In the genomic region with DNA sequence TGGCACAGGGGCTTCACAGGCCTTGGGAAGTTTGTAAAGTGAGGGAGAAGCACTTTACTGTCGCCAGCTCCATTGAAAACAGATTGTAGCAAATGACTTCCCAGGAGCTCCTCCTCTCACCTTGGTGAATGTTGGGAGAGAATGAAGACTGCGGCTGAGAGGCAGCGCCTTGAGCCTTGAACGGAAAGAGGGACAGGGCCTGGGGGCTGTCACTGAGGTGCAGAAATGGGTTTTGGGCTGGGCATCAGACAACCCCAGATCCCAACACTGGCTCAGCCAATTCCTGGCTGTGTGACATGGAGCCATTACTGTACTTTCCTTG, we compare ENCODE assay signal across 8 cellular contexts. TPM values are rescaled to one million over a fixed set of nuclear protein-coding genes. Genes with fewer than 3 reads are reported as not detected.
DNase-seq lines count a peak whose midpoint lies in the region; ATAC-seq, FAIRE-seq and TF ChIP-seq lines count a peak whose summit lies in the region.

No MANE protein-coding gene starts in this region.

- H3K4me3 Mint-ChIP-seq in dendritic cell treated with granulocyte-macrophage colony-stimulating factor and Interleukin-4, amounts not matched to agents 40 ng/mL and 50 ng/mL, for 4 days = peak overlapping the region; percentile 89
- H3K4me3 Mint-ChIP-seq in neural crest cell = peak overlapping the region; percentile 90

- no peak overlapping the region for H2BK15ac ChIP-seq in IMR-90 (ENCODE audit: low read depth, low read length)

- FAIRE-seq in urothelium cell line (lab: Jason Lieb, UNC) = no peak

- H3K9me3 ChIP-seq in IMR-90 (ENCODE audit: control insufficient read depth, insufficient read depth, low read length) = no peaks in the 10 kb centered on the region

- DNase-seq in IMR-90 (no peak), neural crest cell (ENCODE audit: low read depth, low spot score) (no peak), kidney glomerular epithelial cell (lab: John Stamatoyannopoulos, UW) (no peak), urothelium cell line (ENCODE audit: low spot score) (no peak)

- no peak for TF ChIP-seq POLR2A in IMR-90 (IDR thresholded peaks at IDR 0.05; ENCODE audit: low read depth, low read length)

- no peaks in the 10 kb centered on the region for H3K9me3 Mint-ChIP-seq in dendritic cell treated with granulocyte-macrophage colony-stimulating factor and Interleukin-4, amounts not matched to agents 40 ng/mL and 50 ng/mL, for 4 days
- H3K9me3 Mint-ChIP-seq in neural crest cell = no peaks in the 10 kb centered on the region

- H2BK20ac ChIP-seq in IMR-90 (ENCODE audit: low read depth, low read length) = no peak overlapping the region

- TF ChIP-seq RAD21 in IMR-90 (IDR thresholded peaks at IDR 0.05; ENCODE audit: low read length) = no peak

- peak overlapping the region; percentile 62; the same call in 1 of the 2 replicates for H3K9ac ChIP-seq in IMR-90 (ENCODE audit: low read depth, low read length)

- H3K4ac ChIP-seq in IMR-90 (ENCODE audit: low read depth, low read length) = no peak overlapping the region

- peak overlapping the region; percentile 50 for H4K5ac ChIP-seq in IMR-90 (ENCODE audit: low read depth, low read length)

- no peak for TF ChIP-seq CTCF in IMR-90 (conservative IDR thresholded peaks at IDR 0.05; ENCODE audit: low read depth, low read length)
- no peak for TF ChIP-seq CTCF in neural crest cell (conservative IDR thresholded peaks at IDR 0.05)

- H3K56ac ChIP-seq in IMR-90 (ENCODE audit: extremely low read depth, insufficient read depth, low read length) = no peak overlapping the region

- peak overlapping the region; percentile 22 for H2AK9ac ChIP-seq in IMR-90 (replicated peaks; ENCODE audit: low read depth, low read length, poor library complexity)

- CTCF ChIA-PET in IMR-90 (lab: Yijun Ruan, JAX) = no interaction called here

- ATAC-seq in GM19351 (IDR thresholded peaks at IDR 0.05; ENCODE audit: unreplicated experiment) = peak; percentile 27
- ATAC-seq in IMR-90 (ENCODE audit: low read depth) = no peak
- ATAC-seq in activated CD4-positive, CD25-positive, alpha-beta regulatory T cell treated with anti-CD3 and anti-CD28 coated beads, Interleukin-2, amount 50 U/mL, for 24 hours = no peak
- no peak for ATAC-seq in GM21737 (IDR thresholded peaks at IDR 0.05; ENCODE audit: unreplicated experiment)

- H2BK120ac ChIP-seq in IMR-90 (ENCODE audit: low read depth, low read length) = no peak overlapping the region

- peak overlapping the region; percentile 84 for H3K4me3 ChIP-seq in IMR-90 (ENCODE audit: insufficient read depth, low read depth, low read length)

- H3K23ac ChIP-seq in IMR-90 (ENCODE audit: low read depth, low read length) = no peak overlapping the region

- H3K27ac Mint-ChIP-seq in dendritic cell treated with granulocyte-macrophage colony-stimulating factor and Interleukin-4, amounts not matched to agents 40 ng/mL and 50 ng/mL, for 4 days = peak overlapping the region; percentile 87
- peak overlapping the region; percentile 43 for H3K27ac Mint-ChIP-seq in neural crest cell (ENCODE audit: unreplicated experiment)

- dilution Hi-C loops in IMR-90 (cut with HindIII; ENCODE audit: low sequenced_read_pairs, unreplicated experiment) = no loop called here

- WGBS in IMR-90 (ENCODE audit: extremely low coverage in 2 of 2, insufficient read length in 1 of 2), 2 experiments = no CpG with 5 or more reads among the region's 4 CpGs

- no peak overlapping the region for H3K27ac ChIP-seq in IMR-90 (ENCODE audit: insufficient read depth, low read length)

- POLR2A ChIA-PET in IMR-90 (lab: Charles Lee; ENCODE audit: unreplicated experiment) = no interaction called here

- H3K36me3 Mint-ChIP-seq in dendritic cell treated with granulocyte-macrophage colony-stimulating factor and Interleukin-4, amounts not matched to agents 40 ng/mL and 50 ng/mL, for 4 days (ENCODE audit: low read depth) = peaks cover 6% of the 10 kb centered on the region
- H3K36me3 Mint-ChIP-seq in neural crest cell (ENCODE audit: low read depth) = no peaks in the 10 kb centered on the region

- H4K91ac ChIP-seq in IMR-90 (ENCODE audit: insufficient read depth, low read depth, low read length) = 0 out of 2 replicates have a peak overlapping the region, but pooled peaks have one; percentile 69

- H2AK5ac ChIP-seq in IMR-90 (ENCODE audit: low read depth, low read length) = no peak overlapping the region

- peaks cover under 1% of the 10 kb centered on the region; the same call in 1 of the 2 replicates for H3K27me3 ChIP-seq in IMR-90 (ENCODE audit: control insufficient read depth, insufficient read depth, low read length)

- no TSS peak for BruUV-seq in IMR-90 (replicated peaks; lab: Mats Ljungman, UMichigan)

- 0 out of 2 replicates have a peak, but pooled peaks cover 1% of the 10 kb centered on the region for H3K36me3 ChIP-seq in IMR-90 (ENCODE audit: control insufficient read depth, insufficient read depth, low read length)

- no peak overlapping the region for H3K18ac ChIP-seq in IMR-90 (ENCODE audit: low read depth, low read length)

- peaks cover 14 to 16% of the 10 kb centered on the region in 2 experiments for H3K79me1 ChIP-seq in IMR-90 (ENCODE audit: low read depth in 1 of 2, low read length in 2 of 2)

- H2BK5ac ChIP-seq in IMR-90 (ENCODE audit: low read depth, low read length, poor library complexity, severe bottlenecking) = no peak overlapping the region

- intact Hi-C loops in IMR-90 (cut with micrococcal nuclease) = loop anchor here (5.0 kb wide), 4 partner anchors 117 to 217 kb away; a partner anchor contains a TSS
- intact Hi-C loops in dendritic cell treated with granulocyte-macrophage colony-stimulating factor and Interleukin-4, amounts not matched to agents 40 ng/mL and 50 ng/mL, for 4 days (cut with micrococcal nuclease) = loop anchor here (5.0 to 10.0 kb wide), 2 partner anchors 66 to 138 kb away; no protein-coding TSS in a partner anchor

- no peaks in the 10 kb centered on the region for H4K20me1 ChIP-seq in IMR-90 (ENCODE audit: insufficient read depth, low read length)

- in situ Hi-C loops in IMR-90 (cut with MboI; ENCODE audit: low sequenced_read_pairs) = loop anchor here (10.0 kb wide), 1 partner anchor 136 kb away; no protein-coding TSS in a partner anchor

- peak overlapping the region; percentile 88 to 92 for H4K8ac ChIP-seq in IMR-90 (ENCODE audit: low read depth in 2 of 2, low read length in 2 of 2)

- H3K4me1 ChIP-seq in IMR-90 (ENCODE audit: control insufficient read depth, insufficient read depth, low read length) = no peaks in the 10 kb centered on the region

- peaks cover 28% of the 10 kb centered on the region for H3K27me3 Mint-ChIP-seq in dendritic cell treated with granulocyte-macrophage colony-stimulating factor and Interleukin-4, amounts not matched to agents 40 ng/mL and 50 ng/mL, for 4 days
- H3K27me3 Mint-ChIP-seq in neural crest cell (ENCODE audit: low read depth) = peaks cover 2% of the 10 kb centered on the region

- 0 out of 2 replicates have a peak, but pooled peaks cover 3% of the 10 kb centered on the region for H3K9me1 ChIP-seq in IMR-90 (ENCODE audit: insufficient read depth, low read length)

- H3K14ac ChIP-seq in IMR-90 (replicated peaks; ENCODE audit: low read depth, low read length) = no peak overlapping the region

- peak overlapping the region; percentile 79 for H3K4me2 ChIP-seq in IMR-90 (ENCODE audit: low read depth, low read length)

- peaks cover 11% of the 10 kb centered on the region for H3K4me1 Mint-ChIP-seq in dendritic cell treated with granulocyte-macrophage colony-stimulating factor and Interleukin-4, amounts not matched to agents 40 ng/mL and 50 ng/mL, for 4 days (ENCODE audit: low read depth)
- H3K4me1 Mint-ChIP-seq in neural crest cell = peaks cover 16% of the 10 kb centered on the region

- H2AFZ ChIP-seq in IMR-90 (replicated peaks; ENCODE audit: low read length, poor library complexity) = peak overlapping the region; percentile 100

TF ChIP-seq in IMR-90, 13 proteins besides CTCF, POLR2A, EP300 and RAD21:
- TF ChIP-seq RFX5 (IDR thresholded peaks at IDR 0.05; ENCODE audit: low read depth, low read length) (no peak), RCOR1 (IDR thresholded peaks at IDR 0.05; ENCODE audit: insufficient replicate concordance, low read length) (no peak), CEBPB (IDR thresholded peaks at IDR 0.05; ENCODE audit: low read depth, low read length) (no peak)
- TF ChIP-seq, protein P1, sequence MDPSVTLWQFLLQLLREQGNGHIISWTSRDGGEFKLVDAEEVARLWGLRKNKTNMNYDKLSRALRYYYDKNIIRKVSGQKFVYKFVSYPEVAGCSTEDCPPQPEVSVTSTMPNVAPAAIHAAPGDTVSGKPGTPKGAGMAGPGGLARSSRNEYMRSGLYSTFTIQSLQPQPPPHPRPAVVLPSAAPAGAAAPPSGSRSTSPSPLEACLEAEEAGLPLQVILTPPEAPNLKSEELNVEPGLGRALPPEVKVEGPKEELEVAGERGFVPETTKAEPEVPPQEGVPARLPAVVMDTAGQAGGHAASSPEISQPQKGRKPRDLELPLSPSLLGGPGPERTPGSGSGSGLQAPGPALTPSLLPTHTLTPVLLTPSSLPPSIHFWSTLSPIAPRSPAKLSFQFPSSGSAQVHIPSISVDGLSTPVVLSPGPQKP (IDR thresholded peaks at IDR 0.05; ENCODE audit: borderline replicate concordance, low read depth, low read length) = no peak
TF ChIP-seq in IMR-90: peak in this region for 0.

RNA-seq across cellular contexts. Expression of a gene that starts 0.6 kb away (rescaled TPM):
- total RNA-seq in IMR-90 (2012; rRNA removed) = 5.4 and 6.9 TPM in 2 replicates
- polyA plus RNA-seq in IMR-90 (2012; rRNA removed) = 4.4 and 5.6 TPM in 2 replicates
- 1.5 and 3.4 TPM in 2 replicates for polyA plus RNA-seq in IMR-90 (2012; cell fraction: cytosol; rRNA removed)
- polyA plus RNA-seq in IMR-90 (2012; cell fraction: nucleus; rRNA removed; ENCODE audit: low replicate concordance) = 3.6 and 10.7 TPM in 2 replicates
- total RNA-seq in neural crest cell = 54.8 and 58.3 TPM in 2 replicates
